14 cellular contexts compared by ENCODE assay signal in the genomic region with DNA sequence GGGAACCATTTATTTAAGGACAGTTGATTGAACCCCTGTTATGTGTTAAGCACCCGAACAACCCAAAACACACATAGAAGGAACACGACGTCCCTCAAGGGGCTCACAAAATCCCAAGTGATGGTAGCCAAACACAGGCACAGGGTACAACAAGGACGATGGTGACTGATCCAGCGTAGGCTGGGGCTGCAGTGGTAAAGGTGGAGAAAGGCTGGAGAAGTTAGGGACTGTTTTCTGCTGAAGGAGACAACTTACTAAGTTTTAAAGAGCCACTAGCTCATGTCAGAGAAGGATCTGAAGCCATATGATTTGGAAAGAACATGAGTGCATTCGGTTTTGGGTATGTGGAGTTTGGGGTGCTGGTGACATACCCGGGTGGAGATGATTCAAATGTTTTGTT.
DNase-seq lines count a peak whose midpoint lies in the region; ATAC-seq and TF ChIP-seq lines count a peak whose summit lies in the region.
"Had no signal": no experiment of that assay in that cellular context is flagged by ENCODE, and none has a peak within 500 bp of the region (broad histone marks: within the 10 kb centered on the region; RNA-seq: fewer than 3 reads in every experiment).

No MANE protein-coding gene starts in this region.

- ATAC-seq in HG03565 (IDR thresholded peaks at IDR 0.05; ENCODE audit: unreplicated experiment) (no peak), HG03521 (IDR thresholded peaks at IDR 0.05; ENCODE audit: unreplicated experiment) (no peak)

- TF ChIP-seq CTCF in right atrium auricular region (IDR thresholded peaks at IDR 0.05): no peak
- no peak for TF ChIP-seq CTCF in vagina (IDR thresholded peaks at IDR 0.05)

- H3K36me3 Mint-ChIP-seq in activated CD4-positive, alpha-beta T cell treated with anti-CD3 and anti-CD28 coated beads, Interleukin-2, amount 10 ng/mL, durations not matched to agents 24 days and 14 days (ENCODE audit: low read depth): peaks cover 2% of the 10 kb centered on the region

- H3K27me3 Mint-ChIP-seq in activated CD4-positive, alpha-beta T cell treated with anti-CD3 and anti-CD28 coated beads, Interleukin-2, amount 10 ng/mL, durations not matched to agents 24 days and 14 days: peaks cover 36% of the 10 kb centered on the region

- peak; percentile 45 for DNase-seq in activated CD4-positive, alpha-beta T cell treated with anti-CD3 and anti-CD28 coated beads, Interleukin-2, amount 10 ng/mL, durations not matched to agents 24 days and 14 days
- DNase-seq in activated CD4-positive, alpha-beta T cell treated with anti-CD3 and anti-CD28 coated beads, Interleukin-2, amount 50 U/mL, for 1 hour: no peak
- DNase-seq in right atrium auricular region (ENCODE audit: low spot score) (peak; percentile 32), cardiac septum (ENCODE audit: low spot score) (no peak), islet precursor cell (peak; percentile 23), vagina (ENCODE audit: extremely low spot score in 2 of 2) (peak in 1 of 2 donors; percentile 56)
- DNase-seq: GOT3, KG1, NCI-H226, OCI-M1 had no signal

- H3K27me3 ChIP-seq in right atrium auricular region (no peaks in the 10 kb centered on the region), vagina (no peaks in the 10 kb centered on the region)
- H3K27me3 ChIP-seq: BLaER1 had no signal

- peaks cover 0 to 8% of the 10 kb centered on the region in 2 donors for H3K9me3 ChIP-seq in right atrium auricular region
- no peaks in the 10 kb centered on the region for H3K9me3 ChIP-seq in vagina

- H3K36me3 ChIP-seq in right atrium auricular region (no peaks in the 10 kb centered on the region), vagina (no peaks in the 10 kb centered on the region)
- H3K36me3 ChIP-seq: BLaER1 had no signal

- intact Hi-C loops in activated CD4-positive, alpha-beta T cell treated with anti-CD3 and anti-CD28 coated beads, Interleukin-2, amount 10 ng/mL, durations not matched to agents 24 days and 14 days (cut with micrococcal nuclease): no loop called here
- intact Hi-C loops in cardiac septum (cut with DNase I): no loop called here
- intact Hi-C loops in vagina (cut with DNase I): no loop called here

- no peak overlapping the region for H3K27ac Mint-ChIP-seq in activated CD4-positive, alpha-beta T cell treated with anti-CD3 and anti-CD28 coated beads, Interleukin-2, amount 10 ng/mL, durations not matched to agents 24 days and 14 days

- no peak overlapping the region for H3K4me3 ChIP-seq in right atrium auricular region
- no peak overlapping the region for H3K4me3 ChIP-seq in vagina
- H3K4me3 ChIP-seq: BLaER1 had no signal

- peak overlapping the region in 1 of 2 donors; percentile 85 for H3K27ac ChIP-seq in right atrium auricular region
- H3K27ac ChIP-seq in vagina: peak overlapping the region; percentile 77
- H3K27ac ChIP-seq: 22Rv1, BLaER1 had no signal

- no peak for TF ChIP-seq POLR2A in vagina (IDR thresholded peaks at IDR 0.05)

- no peak overlapping the region for H3K4me3 Mint-ChIP-seq in activated CD4-positive, alpha-beta T cell treated with anti-CD3 and anti-CD28 coated beads, Interleukin-2, amount 10 ng/mL, durations not matched to agents 24 days and 14 days

- peaks cover 4% of the 10 kb centered on the region for H3K9me3 Mint-ChIP-seq in activated CD4-positive, alpha-beta T cell treated with anti-CD3 and anti-CD28 coated beads, Interleukin-2, amount 10 ng/mL, durations not matched to agents 24 days and 14 days

- peaks cover 0 to 28% of the 10 kb centered on the region in 2 donors for H3K4me1 ChIP-seq in right atrium auricular region
- H3K4me1 ChIP-seq in vagina: peaks cover 30% of the 10 kb centered on the region

- peaks cover 3% of the 10 kb centered on the region for H3K4me1 Mint-ChIP-seq in activated CD4-positive, alpha-beta T cell treated with anti-CD3 and anti-CD28 coated beads, Interleukin-2, amount 10 ng/mL, durations not matched to agents 24 days and 14 days

Comparison
In these comparisons a context has a peak if more than half of its experiments do, and no peak if none do; other contexts are left out.
1. DNase-seq: peak in activated CD4-positive, alpha-beta T cell treated with anti-CD3 and anti-CD28 coated beads, Interleukin-2, amount 10 ng/mL, durations not matched to agents 24 days and 14 days (single experiment), right atrium auricular region (single experiment) and islet precursor cell (single experiment); none in activated CD4-positive, alpha-beta T cell treated with anti-CD3 and anti-CD28 coated beads, Interleukin-2, amount 50 U/mL, for 1 hour (single experiment) and cardiac septum (single experiment).